Comparison of ENCODE assay signal across 11 cellular contexts in the genomic region with DNA sequence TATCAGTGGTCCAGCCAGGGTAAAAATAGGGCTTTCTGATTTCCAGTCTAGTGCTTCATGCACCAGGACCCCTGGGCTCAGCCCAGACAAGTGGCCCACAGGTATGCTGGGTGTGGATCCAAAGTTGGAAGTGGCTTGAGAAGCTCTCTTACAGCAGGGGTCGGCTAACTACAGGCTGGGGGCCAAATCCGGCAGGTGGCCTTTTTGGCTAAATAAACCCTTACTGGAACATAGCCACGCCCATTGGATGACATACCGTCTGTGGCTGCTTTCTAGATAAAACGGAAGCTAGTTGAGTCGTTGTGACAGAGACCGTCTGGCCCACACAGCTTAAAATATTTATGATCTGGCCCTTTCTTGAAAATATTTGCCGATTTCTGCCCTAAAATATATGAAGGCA.
DNase-seq lines count a peak whose midpoint lies in the region; ATAC-seq lines count a peak whose summit lies in the region.
"Had no signal": no experiment of that assay in that cellular context is flagged by ENCODE, and none has a peak within 500 bp of the region (broad histone marks: within the 10 kb centered on the region; RNA-seq: fewer than 3 reads in every experiment).

No MANE protein-coding gene starts in this region.

- H3K9me3 Mint-ChIP-seq in activated CD8-positive, alpha-beta memory T cell treated with anti-CD3 and anti-CD28 coated beads, Interleukin-2, amount 10 ng/mL, durations not matched to agents 7 days and 5 days (ENCODE audit: low read depth): no peaks in the 10 kb centered on the region
- no peaks in the 10 kb centered on the region for H3K9me3 Mint-ChIP-seq in activated CD4-positive, alpha-beta memory T cell treated with anti-CD3 and anti-CD28 coated beads for 36 hours
- no peaks in the 10 kb centered on the region for H3K9me3 Mint-ChIP-seq in naive thymus-derived CD4-positive, alpha-beta T cell
- H3K9me3 Mint-ChIP-seq: nephron had no signal

- no peaks in the 10 kb centered on the region for H3K36me3 Mint-ChIP-seq in activated CD8-positive, alpha-beta memory T cell treated with anti-CD3 and anti-CD28 coated beads, Interleukin-2, amount 10 ng/mL, durations not matched to agents 7 days and 5 days
- H3K36me3 Mint-ChIP-seq in activated CD4-positive, alpha-beta memory T cell treated with anti-CD3 and anti-CD28 coated beads for 36 hours: no peaks in the 10 kb centered on the region
- H3K36me3 Mint-ChIP-seq in naive thymus-derived CD4-positive, alpha-beta T cell: peaks cover 0 to 5% (median 0%) of the 10 kb centered on the region in 5 donors

- no peaks in the 10 kb centered on the region for H3K27me3 ChIP-seq in naive thymus-derived CD4-positive, alpha-beta T cell (ENCODE audit: control insufficient read depth in 2 of 2, insufficient read depth in 2 of 2, low read length in 2 of 2)
- H3K27me3 ChIP-seq: body of pancreas had no signal

- peaks cover 15% of the 10 kb centered on the region for H3K4me1 Mint-ChIP-seq in activated CD8-positive, alpha-beta memory T cell treated with anti-CD3 and anti-CD28 coated beads, Interleukin-2, amount 10 ng/mL, durations not matched to agents 7 days and 5 days
- peaks cover 2% of the 10 kb centered on the region for H3K4me1 Mint-ChIP-seq in activated CD4-positive, alpha-beta memory T cell treated with anti-CD3 and anti-CD28 coated beads for 36 hours (ENCODE audit: low read depth)
- H3K4me1 Mint-ChIP-seq in naive thymus-derived CD4-positive, alpha-beta T cell: peaks cover 0 to 17% (median 15%) of the 10 kb centered on the region in 7 donors

- H3K9me3 ChIP-seq in naive thymus-derived CD4-positive, alpha-beta T cell (ENCODE audit: control insufficient read depth in 2 of 3, low read length in 3 of 3): no peaks in the 10 kb centered on the region
- H3K9me3 ChIP-seq: body of pancreas had no signal

- POLR2A ChIA-PET in activated CD4-positive, alpha-beta memory T cell treated with anti-CD3 and anti-CD28 coated beads for 36 hours (lab: Charles Lee): no interaction called here
- POLR2A ChIA-PET in naive thymus-derived CD4-positive, alpha-beta T cell (lab: Charles Lee): interaction anchor here (0.5 to 1.2 kb wide), 2 partner anchors 81 to 161 kb away, joined by 3 read pairs; no protein-coding TSS in a partner anchor

- H3K36me3 ChIP-seq in naive thymus-derived CD4-positive, alpha-beta T cell (ENCODE audit: control insufficient read depth in 2 of 3, insufficient read depth in 3 of 3, low read length in 3 of 3): no peaks in the 10 kb centered on the region

- no peak overlapping the region for H3K27ac ChIP-seq in naive thymus-derived CD4-positive, alpha-beta T cell (ENCODE audit: low read depth, low read length)
- H3K27ac ChIP-seq: body of pancreas had no signal

- H3K4me1 ChIP-seq in naive thymus-derived CD4-positive, alpha-beta T cell (ENCODE audit: control insufficient read depth in 2 of 2, insufficient read depth in 2 of 2, low read length in 2 of 2): no peaks in the 10 kb centered on the region

- CTCF ChIA-PET in activated CD8-positive, alpha-beta memory T cell treated with anti-CD3 and anti-CD28 coated beads, Interleukin-2, amount 10 ng/mL, durations not matched to agents 7 days and 5 days (lab: Charles Lee): interaction anchor here (0.8 to 4.5 kb wide), 11 partner anchors 11 to 769 kb away, joined by 3 to 55 read pairs (median 9); partner anchors contain the start of gene SDK2
- CTCF ChIA-PET in activated CD4-positive, alpha-beta memory T cell treated with anti-CD3 and anti-CD28 coated beads for 36 hours (lab: Charles Lee): interaction anchor here (0.7 to 4.4 kb wide), 5 partner anchors 10 to 280 kb away, joined by 3 to 63 read pairs (median 5); no protein-coding TSS in a partner anchor
- CTCF ChIA-PET in naive thymus-derived CD4-positive, alpha-beta T cell (lab: Charles Lee): interaction anchor here (0.6 to 2.7 kb wide), 13 partner anchors 9 to 537 kb away, joined by 3 to 29 read pairs (median 4); partner anchors contain the start of gene SDK2

- ATAC-seq in activated CD8-positive, alpha-beta memory T cell treated with anti-CD3 and anti-CD28 coated beads, Interleukin-2, amount 10 ng/mL, durations not matched to agents 7 days and 5 days: peak; percentile 47
- ATAC-seq in naive thymus-derived CD4-positive, alpha-beta T cell: peak; percentile 49
- ATAC-seq in GM18511 (IDR thresholded peaks at IDR 0.05; ENCODE audit: unreplicated experiment): no peak
- ATAC-seq: activated CD4-positive, CD25-positive, alpha-beta regulatory T cell treated with anti-CD3 and anti-CD28 coated beads, Interleukin-2, amount 50 U/mL, for 24 hours; body of pancreas had no signal

- H3K4me3 ChIP-seq in naive thymus-derived CD4-positive, alpha-beta T cell (ENCODE audit: low read length): no peak overlapping the region
- H3K4me3 ChIP-seq: body of pancreas had no signal

- DNase-seq in activated CD8-positive, alpha-beta memory T cell treated with anti-CD3 and anti-CD28 coated beads, Interleukin-2, amount 10 ng/mL, durations not matched to agents 7 days and 5 days: peak; percentile 47
- no peak for DNase-seq in activated CD8-positive, alpha-beta memory T cell treated with anti-CD3 and anti-CD28 coated beads, Interleukin-2, amount 50 U/mL, for 48 hours
- DNase-seq in NCI-H345 (lab: John Stamatoyannopoulos, UW): peak; percentile 39
- DNase-seq in activated CD4-positive, alpha-beta memory T cell treated with anti-CD3 and anti-CD28 coated beads for 36 hours: peak; percentile 18
- peak in 3 of 9 donors; percentile 11 to 19 (median 16) for DNase-seq in naive thymus-derived CD4-positive, alpha-beta T cell
- no peak for DNase-seq in midbrain (lab: John Stamatoyannopoulos, UW)
- DNase-seq in NCI-H1930 (lab: John Stamatoyannopoulos, UW): no peak

- peak overlapping the region; percentile 32 for H3K27ac Mint-ChIP-seq in activated CD8-positive, alpha-beta memory T cell treated with anti-CD3 and anti-CD28 coated beads, Interleukin-2, amount 10 ng/mL, durations not matched to agents 7 days and 5 days
- no peak overlapping the region for H3K27ac Mint-ChIP-seq in activated CD4-positive, alpha-beta memory T cell treated with anti-CD3 and anti-CD28 coated beads for 36 hours
- H3K27ac Mint-ChIP-seq in naive thymus-derived CD4-positive, alpha-beta T cell: peak overlapping the region in 4 of 9 donors; percentile 46 to 76 (median 63)
- H3K27ac Mint-ChIP-seq: nephron had no signal

- intact Hi-C loops in activated CD4-positive, alpha-beta memory T cell treated with anti-CD3 and anti-CD28 coated beads for 36 hours (cut with micrococcal nuclease): no loop called here
- intact Hi-C loops in naive thymus-derived CD4-positive, alpha-beta T cell (cut with micrococcal nuclease): no loop called here

- peaks cover 3% of the 10 kb centered on the region for H3K27me3 Mint-ChIP-seq in activated CD8-positive, alpha-beta memory T cell treated with anti-CD3 and anti-CD28 coated beads, Interleukin-2, amount 10 ng/mL, durations not matched to agents 7 days and 5 days
- peaks cover 3% of the 10 kb centered on the region for H3K27me3 Mint-ChIP-seq in activated CD4-positive, alpha-beta memory T cell treated with anti-CD3 and anti-CD28 coated beads for 36 hours
- H3K27me3 Mint-ChIP-seq in naive thymus-derived CD4-positive, alpha-beta T cell: peaks cover 0 to 2% (median 0%) of the 10 kb centered on the region in 5 donors

- no peak overlapping the region for H3K4me3 Mint-ChIP-seq in activated CD8-positive, alpha-beta memory T cell treated with anti-CD3 and anti-CD28 coated beads, Interleukin-2, amount 10 ng/mL, durations not matched to agents 7 days and 5 days
- no peak overlapping the region for H3K4me3 Mint-ChIP-seq in activated CD4-positive, alpha-beta memory T cell treated with anti-CD3 and anti-CD28 coated beads for 36 hours
- H3K4me3 Mint-ChIP-seq in naive thymus-derived CD4-positive, alpha-beta T cell: no peak overlapping the region
- H3K4me3 Mint-ChIP-seq: nephron had no signal

Comparison
In these comparisons a context has a peak if more than half of its experiments do, and no peak if none do; other contexts are left out.
1. DNase-seq: peak in activated CD8-positive, alpha-beta memory T cell treated with anti-CD3 and anti-CD28 coated beads, Interleukin-2, amount 10 ng/mL, durations not matched to agents 7 days and 5 days (single experiment), NCI-H345 (single experiment) and activated CD4-positive, alpha-beta memory T cell treated with anti-CD3 and anti-CD28 coated beads for 36 hours (single experiment); none in activated CD8-positive, alpha-beta memory T cell treated with anti-CD3 and anti-CD28 coated beads, Interleukin-2, amount 50 U/mL, for 48 hours (single experiment), midbrain (single experiment) and NCI-H1930 (0 of 2).